8 cellular contexts compared by ENCODE assay signal in the genomic region with DNA sequence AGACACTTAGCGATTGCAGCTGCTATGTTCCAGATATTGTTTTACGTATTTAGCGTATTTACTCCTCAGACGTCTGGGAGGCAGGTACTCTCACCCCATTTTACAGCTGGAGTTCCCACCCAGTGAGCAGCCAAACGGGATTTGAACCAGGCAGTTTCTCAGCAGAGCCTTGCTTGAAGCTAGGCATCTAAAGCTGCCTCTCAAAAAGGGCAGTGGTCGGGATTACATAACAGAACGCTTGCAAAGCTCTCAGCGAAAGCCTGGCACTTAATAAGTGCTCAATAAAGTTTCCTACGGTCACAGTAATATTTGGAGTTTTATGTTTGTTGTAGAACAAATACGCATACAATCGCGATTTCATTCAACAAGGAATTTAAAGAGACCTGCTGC. TPM values are rescaled to one million over a fixed set of nuclear protein-coding genes. Genes with fewer than 3 reads are reported as not detected.
A peak's percentile ranks its signal among the peaks of the same experiment; 100 is the strongest.
DNase-seq lines count a peak whose midpoint lies in the region; ATAC-seq and TF ChIP-seq lines count a peak whose summit lies in the region.

No MANE protein-coding gene starts in this region.

- no peak for TF ChIP-seq POLR2A in esophagus muscularis mucosa (IDR thresholded peaks at IDR 0.05; ENCODE audit: low read depth)

- no peak overlapping the region for H3K27ac ChIP-seq in PC-3 (ENCODE audit: low read length)
- H3K27ac ChIP-seq in esophagus muscularis mucosa (replicated peaks in 1 of 4): no peak overlapping the region

- H3K4me2 ChIP-seq in PC-3 (ENCODE audit: low read length) (peak overlapping the region; percentile 88), skeletal muscle satellite cell (ENCODE audit: low read length) (peak overlapping the region; percentile 77)

- intact Hi-C loops in PC-3 (cut with micrococcal nuclease): no loop called here
- intact Hi-C loops in esophagus muscularis mucosa (cut with DNase I): loop anchor here (10.0 kb wide), 1 partner anchor 56 kb away; a partner anchor contains a TSS

- H3K4me1 ChIP-seq in PC-3 (ENCODE audit: insufficient read depth, low read length): peaks cover 31% of the 10 kb centered on the region
- H3K4me1 ChIP-seq in esophagus muscularis mucosa: peaks cover 3 to 22% (median 19%) of the 10 kb centered on the region in 4 donors
- peaks cover 8% of the 10 kb centered on the region for H3K4me1 ChIP-seq in skeletal muscle satellite cell (ENCODE audit: control insufficient read depth, insufficient read depth, low read length)

- TF ChIP-seq EP300 in esophagus muscularis mucosa (IDR thresholded peaks at IDR 0.05): no peak

- CTCF ChIA-PET in PC-3 (lab: Charles Lee): no interaction called here

- H3K4me3 ChIP-seq in PC-3 (ENCODE audit: low read length): peak overlapping the region; percentile 77
- H3K4me3 ChIP-seq in esophagus muscularis mucosa: peak overlapping the region; percentile 52 to 67 (median 58)
- H3K4me3 ChIP-seq in skeletal muscle satellite cell (ENCODE audit: low read length): no peak overlapping the region

- H3K27me3 ChIP-seq in PC-3 (ENCODE audit: low read length): no peaks in the 10 kb centered on the region
- H3K27me3 ChIP-seq in esophagus muscularis mucosa: peaks cover 0 to 46% (median 10%) of the 10 kb centered on the region in 4 donors
- peaks cover 68% of the 10 kb centered on the region for H3K27me3 ChIP-seq in skeletal muscle satellite cell (ENCODE audit: control insufficient read depth, insufficient read depth, low read length)

- no peaks in the 10 kb centered on the region for H4K20me1 ChIP-seq in PC-3 (ENCODE audit: low read length)

- 35% methylated on average over 12 of the region's 12 CpGs for WGBS in esophagus muscularis mucosa

- H3K9ac ChIP-seq in PC-3 (ENCODE audit: low read length): no peak overlapping the region
- no peak overlapping the region for H3K9ac ChIP-seq in skeletal muscle satellite cell (ENCODE audit: low read depth, low read length)

- H2AFZ ChIP-seq in PC-3 (ENCODE audit: low read length): peak overlapping the region; percentile 80

- TF ChIP-seq CTCF in PC-3 (conservative IDR thresholded peaks at IDR 0.05; ENCODE audit: low read depth, low read length) (no peak), esophagus muscularis mucosa (IDR thresholded peaks at IDR 0.05) (no peak), omental fat pad (IDR thresholded peaks at IDR 0.05) (no peak)

- ATAC-seq in PC-3: no peak
- ATAC-seq in omental fat pad (ENCODE audit: low FRiP score): no peak
- ATAC-seq in GM18873 (IDR thresholded peaks at IDR 0.05; ENCODE audit: low FRiP score, unreplicated experiment): no peak
- ATAC-seq in GM19328 (IDR thresholded peaks at IDR 0.05; ENCODE audit: unreplicated experiment): no peak

- DNase-seq in NCI-H2029 treated with DMSO at 0.1 percent for 48 hours (lab: John Stamatoyannopoulos, UW): peak; percentile 30
- no peak for DNase-seq in NCI-H2029 (lab: John Stamatoyannopoulos, UW)
- no peak for DNase-seq in PC-3
- no peak for DNase-seq in esophagus muscularis mucosa (ENCODE audit: extremely low spot score)
- no peak for DNase-seq in omental fat pad (ENCODE audit: low spot score)

- POLR2A ChIA-PET in PC-3 (lab: Charles Lee; ENCODE audit: unreplicated experiment): interaction anchor here (0.6 kb wide), 1 partner anchor 27 kb away, joined by 14 read pairs; no protein-coding TSS in a partner anchor

- H3K9me3 ChIP-seq in PC-3 (ENCODE audit: low read length) (no peaks in the 10 kb centered on the region), esophagus muscularis mucosa (no peaks in the 10 kb centered on the region), skeletal muscle satellite cell (replicated peaks; ENCODE audit: low read length) (no peaks in the 10 kb centered on the region)

- no peaks in the 10 kb centered on the region for H3F3A ChIP-seq in PC-3 (ENCODE audit: low read length, unreplicated experiment)

- no TSS peak for BruUV-seq in PC-3 (replicated peaks; lab: Mats Ljungman, UMichigan)

- peaks cover 17% of the 10 kb centered on the region for H3K79me2 ChIP-seq in PC-3 (ENCODE audit: low read length)

- H3K9me2 ChIP-seq in PC-3 (replicated peaks; ENCODE audit: low read length): no peaks in the 10 kb centered on the region

- H3K36me3 ChIP-seq in PC-3 (ENCODE audit: low read depth, low read length) (no peaks in the 10 kb centered on the region), esophagus muscularis mucosa (no peaks in the 10 kb centered on the region), skeletal muscle satellite cell (ENCODE audit: insufficient read depth, low read length) (no peaks in the 10 kb centered on the region)

RNA-seq across cellular contexts. Expression of a gene that starts 0.3 kb away (rescaled TPM):
- total RNA-seq in PC-3 (2014; rRNA removed) (22.6 and 23.7 TPM in 2 replicates), esophagus muscularis mucosa (under 1 TPM; 0.52 to 0.99 (median 0.70) TPM), omental fat pad (under 1 TPM in 2 of 4 donors, not detected in 2; 0.19 to 0.63 TPM)
- under 0.01 TPM in 1 of 2 replicates, not detected in the other for total RNA-seq in skeletal muscle satellite cell (2012; rRNA removed)

RNA-seq across cellular contexts. Expression of a gene that starts 9.0 kb away (rescaled TPM):
- 1.7 TPM in 2 replicates for total RNA-seq in PC-3 (2014; rRNA removed)
- 1 to 10 TPM; 1.3 to 2.8 (median 2.1) TPM for total RNA-seq in esophagus muscularis mucosa
- 0.44 and 0.76 TPM in 2 replicates for total RNA-seq in skeletal muscle satellite cell (2012; rRNA removed)
- 1 to 10 TPM in 2 of 4 donors, under 1 TPM in 2; 0.60 to 2.0 (median 0.90) TPM for total RNA-seq in omental fat pad

RNA-seq across cellular contexts. Expression of a gene that starts 27.7 kb away (rescaled TPM):
- 17.8 and 19.2 TPM in 2 replicates for total RNA-seq in PC-3 (2014; rRNA removed)
- 10 to 100 TPM in 3 of 4 donors, 1 to 10 TPM in 1; 9.1 to 30.2 (median 22.8) TPM for total RNA-seq in esophagus muscularis mucosa
- total RNA-seq in skeletal muscle satellite cell (2012; rRNA removed): 4.4 and 8.9 TPM in 2 replicates
- 10 to 100 TPM; 12.6 to 30.6 (median 16.7) TPM for total RNA-seq in omental fat pad

RNA-seq across cellular contexts. Expression of a gene that starts 45.9 kb away (rescaled TPM):
- not detected in 2 replicates for total RNA-seq in PC-3 (2014; rRNA removed)
- total RNA-seq in esophagus muscularis mucosa: not detected
- not detected in 2 replicates for total RNA-seq in skeletal muscle satellite cell (2012; rRNA removed)
- total RNA-seq in omental fat pad: under 1 TPM in 1 of 4 donors, not detected in 3; 0.19 TPM

RNA-seq across cellular contexts. Expression of a gene that starts 52.0 kb away (rescaled TPM):
- 6.6 and 7.9 TPM in 2 replicates for total RNA-seq in PC-3 (2014; rRNA removed)
- 10 to 100 TPM; 18.2 to 31.1 (median 28.6) TPM for total RNA-seq in esophagus muscularis mucosa
- 9.4 and 11.4 TPM in 2 replicates for total RNA-seq in skeletal muscle satellite cell (2012; rRNA removed)
- 10 to 100 TPM; 24.7 to 28.9 (median 25.7) TPM for total RNA-seq in omental fat pad

Comparison
In these comparisons a context has a peak if more than half of its experiments do, and no peak if none do; other contexts are left out.
1. RNA of a gene that starts 0.3 kb away (total RNA-seq): 22.6 to 23.7 TPM in PC-3; 0.52 to 0.99 TPM in esophagus muscularis mucosa and 0.19 to 0.63 TPM in omental fat pad; every median in the first group is over 10 times any median in the second.